ENCODE assay signal across 1 cellular context in genomic region chr4:2462218-2462991, GRCh38.
TF ChIP-seq lines count a peak whose summit lies in the region.

No MANE protein-coding gene starts in this region.

TF ChIP-seq in K562, 482 proteins besides CTCF, POLR2A, EP300 and RAD21 (continues in another document):
- no peak for TF ChIP-seq POLR3A (IDR thresholded peaks at IDR 0.05; ENCODE audit: borderline replicate concordance, extremely low read depth, insufficient read depth, insufficient read length)
- TF ChIP-seq NCOA2 (IDR thresholded peaks at IDR 0.05; ENCODE audit: partially characterized antibody in 2 of 2): no peak
- TF ChIP-seq ZNF24 (IDR thresholded peaks at IDR 0.05): no peak
- no peak for TF ChIP-seq KAT8 (IDR thresholded peaks at IDR 0.05; ENCODE audit: low read depth)
- no peak for TF ChIP-seq ZNF12 (CRISPR knock-in tag; IDR thresholded peaks at IDR 0.05)
- TF ChIP-seq DPF2 (IDR thresholded peaks at IDR 0.05): no peak
- peak; percentile 60; the same call in 1 of the 2 replicates for TF ChIP-seq ZBTB33 (CRISPR knock-in tag; IDR thresholded peaks at IDR 0.05)
- TF ChIP-seq FOXP4 (CRISPR knock-in tag; IDR thresholded peaks at IDR 0.05; ENCODE audit: borderline replicate concordance): peak; percentile 63; the same call in 1 of the 2 replicates
- TF ChIP-seq CC2D1A (IDR thresholded peaks at IDR 0.05): no peak
- TF ChIP-seq ESRRA (IDR thresholded peaks at IDR 0.05; ENCODE audit: borderline replicate concordance, low read depth): no peak
- TF ChIP-seq LEF1 (IDR thresholded peaks at IDR 0.05): no peak
- TF ChIP-seq TFAM (CRISPR knock-in tag; conservative IDR thresholded peaks at IDR 0.05): no peak
- no peak for TF ChIP-seq RCOR1 (IDR thresholded peaks at IDR 0.05; ENCODE audit: borderline replicate concordance in 1 of 2, low read depth in 2 of 2, low read length in 2 of 2)
- TF ChIP-seq ARID1B (IDR thresholded peaks at IDR 0.05): no peak
- no peak for TF ChIP-seq SRSF7 (optimal IDR thresholded peaks at IDR 0.05; ENCODE audit: low read depth, low read length)
- no peak for TF ChIP-seq CBFB (CRISPR knock-in tag; IDR thresholded peaks at IDR 0.05)
- no peak for TF ChIP-seq HMGN3 (IDR thresholded peaks at IDR 0.05; ENCODE audit: borderline replicate concordance, extremely low read depth, insufficient read length, low read depth, low read length)
- TF ChIP-seq ARNT (IDR thresholded peaks at IDR 0.05): no peak
- peak; percentile 79 for TF ChIP-seq BHLHE40 (IDR thresholded peaks at IDR 0.05; ENCODE audit: low read length)
- peak; percentile 93; the same call in 1 of the 2 replicates for TF ChIP-seq ZNF282 (CRISPR knock-in tag; IDR thresholded peaks at IDR 0.05)
- TF ChIP-seq NONO (IDR thresholded peaks at IDR 0.05; ENCODE audit: low read depth in 2 of 2, low read length in 1 of 2): peak in 1 of 2 experiments; percentile 28; a peak in 1 of 4 replicates
- TF ChIP-seq GATA2 (CRISPR knock-in tag; IDR thresholded peaks at IDR 0.05): no peak
- TF ChIP-seq TRIM25 (IDR thresholded peaks at IDR 0.05; ENCODE audit: borderline replicate concordance): no peak
- no peak for TF ChIP-seq ZNF785 (CRISPR knock-in tag; IDR thresholded peaks at IDR 0.05)
- TF ChIP-seq TFE3 (CRISPR knock-in tag; IDR thresholded peaks at IDR 0.05): no peak
- TF ChIP-seq ZBTB49 (CRISPR knock-in tag; IDR thresholded peaks at IDR 0.05; ENCODE audit: borderline replicate concordance): no peak
- TF ChIP-seq STAT5A (IDR thresholded peaks at IDR 0.05; ENCODE audit: borderline replicate concordance, low read length): no peak
- peak; percentile 81 for TF ChIP-seq CXXC5 (CRISPR knock-in tag; IDR thresholded peaks at IDR 0.05)
- no peak for TF ChIP-seq RREB1 (CRISPR knock-in tag; IDR thresholded peaks at IDR 0.05)
- TF ChIP-seq VEZF1 (CRISPR knock-in tag; IDR thresholded peaks at IDR 0.05): peak; percentile 65
- no peak for TF ChIP-seq NR1H2 (CRISPR knock-in tag; IDR thresholded peaks at IDR 0.05)
- no peak for TF ChIP-seq CHD2 (IDR thresholded peaks at IDR 0.05; ENCODE audit: low read depth, low read length)
- no peak for TF ChIP-seq DDX20 (tag; IDR thresholded peaks at IDR 0.05; ENCODE audit: low read depth)
- no peak for TF ChIP-seq REST (CRISPR knock-in tag; IDR thresholded peaks at IDR 0.05; ENCODE audit: low read depth)
- TF ChIP-seq TOE1 (IDR thresholded peaks at IDR 0.05; ENCODE audit: borderline replicate concordance): no peak
- TF ChIP-seq TOE1 (CRISPR knock-in tag; IDR thresholded peaks at IDR 0.05; ENCODE audit: borderline replicate concordance, low read depth): no peak
- TF ChIP-seq HMBOX1 (IDR thresholded peaks at IDR 0.05): no peak
- no peak for TF ChIP-seq KDM1A (IDR thresholded peaks at IDR 0.05)
- peak; percentile 49 for TF ChIP-seq FIP1L1 (IDR thresholded peaks at IDR 0.05; ENCODE audit: low read depth, low read length, poor library complexity, severe bottlenecking)
- TF ChIP-seq SREBF1 (IDR thresholded peaks at IDR 0.05; ENCODE audit: borderline replicate concordance, low read depth, low read length): no peak
